17 cellular contexts compared by ENCODE assay signal in the genomic region with DNA sequence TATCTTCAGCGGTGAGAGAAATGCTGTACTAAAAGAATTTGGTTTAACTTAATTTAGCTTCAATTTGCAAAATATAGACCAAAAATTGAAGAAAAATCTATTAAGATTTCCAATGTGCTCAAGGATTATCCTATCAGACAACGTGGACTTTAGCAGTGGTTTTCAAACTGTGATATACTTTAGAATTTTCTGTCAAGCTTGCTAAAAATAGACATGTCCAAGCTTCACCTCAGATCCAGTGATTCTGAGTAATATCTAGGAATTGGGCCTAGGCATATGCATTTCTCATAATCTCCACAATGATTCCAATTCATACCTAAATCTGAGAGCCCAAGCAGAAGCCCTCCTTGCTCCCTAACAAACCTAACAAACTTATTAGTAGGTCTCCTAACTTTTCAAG. TPM values are rescaled to one million over a fixed set of nuclear protein-coding genes. Genes with fewer than 3 reads are reported as not detected.
DNase-seq lines count a peak whose midpoint lies in the region; ATAC-seq and TF ChIP-seq lines count a peak whose summit lies in the region.
"Had no signal": no experiment of that assay in that cellular context is flagged by ENCODE, and none has a peak within 500 bp of the region (broad histone marks: within the 10 kb centered on the region; RNA-seq: fewer than 3 reads in every experiment).

No MANE protein-coding gene starts in this region.

- no peaks in the 10 kb centered on the region for H3K27me3 Mint-ChIP-seq in CD4-positive, alpha-beta T cell
- H3K27me3 Mint-ChIP-seq: stimulated activated memory B cell treated with anti-CD40 and anti-IgM and Interleukin-4, amounts not matched to agents 10 μg/mL and 1 μg/mL and 100 μg/mL, for 72 hours had no signal

- H3K4me2 ChIP-seq in KMS-11 (peak overlapping the region; percentile 95; the same call in 1 of the 2 replicates), mammary epithelial cell (ENCODE audit: insufficient read depth, low read depth, low read length) (peak overlapping the region; percentile 80), osteoblast (ENCODE audit: insufficient read depth, low read length) (peak overlapping the region; percentile 95)

- H3K27ac Mint-ChIP-seq in CD4-positive, alpha-beta T cell, result peak overlapping the region; percentile 0

- intact Hi-C loops in CD4-positive, alpha-beta T cell (cut with DNase I, micrococcal nuclease), result loop anchor here (1.0 to 5.0 kb wide), 3 partner anchors 33 to 1187 kb away; no protein-coding TSS in a partner anchor
- intact Hi-C loops in mammary epithelial cell (cut with micrococcal nuclease), result loop anchor here (10.0 kb wide), 1 partner anchor 51 kb away; no protein-coding TSS in a partner anchor

- H3K4me3 ChIP-seq in KMS-11 (IDR thresholded peaks at IDR 0.05; ENCODE audit: insufficient read depth, low read depth, low read length), result no peak overlapping the region
- H3K4me3 ChIP-seq in mammary epithelial cell (replicated peaks in 1 of 3; ENCODE audit: insufficient read depth in 1 of 3, low read depth in 2 of 3, low read length in 3 of 3), result peak overlapping the region in 1 of 3 experiments; percentile 61
- no peak overlapping the region for H3K4me3 ChIP-seq in osteoblast (ENCODE audit: insufficient read depth, low read length)
- H3K4me3 ChIP-seq: SJSA1 had no signal

- no peaks in the 10 kb centered on the region for H3K9me3 Mint-ChIP-seq in CD4-positive, alpha-beta T cell
- H3K9me3 Mint-ChIP-seq: stimulated activated memory B cell treated with anti-CD40 and anti-IgM and Interleukin-4, amounts not matched to agents 10 μg/mL and 1 μg/mL and 100 μg/mL, for 72 hours had no signal

- H3K4me1 ChIP-seq in KMS-11 (ENCODE audit: low read depth, poor library complexity, severe bottlenecking), result peaks cover 59% of the 10 kb centered on the region
- H3K4me1 ChIP-seq in mammary epithelial cell (ENCODE audit: insufficient read depth, low read length), result peaks cover 4% of the 10 kb centered on the region
- peaks cover 18% of the 10 kb centered on the region for H3K4me1 ChIP-seq in osteoblast (ENCODE audit: insufficient read depth, low read length)

- no peak for TF ChIP-seq CTCF in CD4-positive, alpha-beta T cell (IDR thresholded peaks at IDR 0.05)
- no peak for TF ChIP-seq CTCF in KMS-11 (conservative IDR thresholded peaks at IDR 0.05; ENCODE audit: low read depth, low read length)
- TF ChIP-seq CTCF in mammary epithelial cell (conservative IDR thresholded peaks at IDR 0.05 in 1 of 2, IDR thresholded peaks at IDR 0.05 in 1 of 2; ENCODE audit: extremely low read depth in 1 of 2, insufficient read depth in 1 of 2, low read depth in 1 of 2, low read length in 2 of 2), result no peak
- no peak for TF ChIP-seq CTCF in osteoblast (IDR thresholded peaks at IDR 0.05; ENCODE audit: extremely low read depth, low read depth, low read length)

- H2AFZ ChIP-seq in KMS-11 (ENCODE audit: low read depth), result no peak overlapping the region
- no peak overlapping the region for H2AFZ ChIP-seq in mammary epithelial cell (ENCODE audit: low read depth, low read length)
- no peak overlapping the region for H2AFZ ChIP-seq in osteoblast (ENCODE audit: low read length)

- H3K9me3 ChIP-seq in CD4-positive, alpha-beta T cell (ENCODE audit: control insufficient read depth, low read length), result no peaks in the 10 kb centered on the region
- no peaks in the 10 kb centered on the region for H3K9me3 ChIP-seq in mammary epithelial cell (replicated peaks; ENCODE audit: insufficient read depth, low read length)
- H3K9me3 ChIP-seq in osteoblast (ENCODE audit: low read depth, low read length), result no peaks in the 10 kb centered on the region
- H3K9me3 ChIP-seq: esophagus squamous epithelium, SJSA1 had no signal

- H3K4me3 Mint-ChIP-seq in CD4-positive, alpha-beta T cell, result peak overlapping the region; percentile 49
- H3K4me3 Mint-ChIP-seq: stimulated activated memory B cell treated with anti-CD40 and anti-IgM and Interleukin-4, amounts not matched to agents 10 μg/mL and 1 μg/mL and 100 μg/mL, for 72 hours had no signal

- H4K20me1 ChIP-seq in KMS-11 (ENCODE audit: insufficient read depth), result peaks cover 41% of the 10 kb centered on the region
- H4K20me1 ChIP-seq in mammary epithelial cell (ENCODE audit: insufficient read depth, low read length), result peaks cover 2% of the 10 kb centered on the region
- H4K20me1 ChIP-seq in osteoblast (ENCODE audit: insufficient read depth, low read length), result peaks cover 69% of the 10 kb centered on the region

- POLR2A ChIA-PET in CD4-positive, alpha-beta T cell (lab: Charles Lee), result no interaction called here

- H3K36me3 ChIP-seq in KMS-11 (ENCODE audit: insufficient read depth) (no peaks in the 10 kb centered on the region), mammary epithelial cell (ENCODE audit: insufficient read depth, low read length) (no peaks in the 10 kb centered on the region), osteoblast (ENCODE audit: insufficient read depth, low read length) (no peaks in the 10 kb centered on the region)
- H3K36me3 ChIP-seq: esophagus squamous epithelium had no signal

- H3K27ac ChIP-seq in CD4-positive, alpha-beta T cell (ENCODE audit: low read depth, low read length), result no peak overlapping the region
- H3K27ac ChIP-seq in KMS-11, result no peak overlapping the region
- no peak overlapping the region for H3K27ac ChIP-seq in mammary epithelial cell (ENCODE audit: insufficient read depth, low read depth, low read length)
- no peak overlapping the region for H3K27ac ChIP-seq in osteoblast (ENCODE audit: low read depth, low read length)
- H3K27ac ChIP-seq: coronary artery, SJSA1 had no signal

- in situ Hi-C loops in mammary epithelial cell (cut with MboI; ENCODE audit: low sequenced_read_pairs in 2 of 2), result no loop called here

- H3K9ac ChIP-seq in KMS-11 (no peak overlapping the region), mammary epithelial cell (ENCODE audit: insufficient read depth, low read length) (no peak overlapping the region)

- H3K79me2 ChIP-seq in KMS-11 (ENCODE audit: insufficient read depth, low read depth) (peaks cover 77% of the 10 kb centered on the region), mammary epithelial cell (ENCODE audit: insufficient read depth, low read length) (peaks cover 90% of the 10 kb centered on the region), osteoblast (ENCODE audit: insufficient read depth, low read length) (peaks cover 77% of the 10 kb centered on the region)

- no TSS peak for BruUV-seq in mammary epithelial cell (replicated peaks; lab: Mats Ljungman, UMichigan)

- 100% methylated on average over 2 of the region's 2 CpGs for WGBS in mammary epithelial cell (ENCODE audit: low coverage, missing lambda C conversion rate)

- dilution Hi-C loops in mammary epithelial cell (cut with HindIII; ENCODE audit: low sequenced_read_pairs), result no loop called here

- H3K36me3 Mint-ChIP-seq in CD4-positive, alpha-beta T cell (ENCODE audit: low read depth), result peaks cover 17% of the 10 kb centered on the region
- H3K36me3 Mint-ChIP-seq: stimulated activated memory B cell treated with anti-CD40 and anti-IgM and Interleukin-4, amounts not matched to agents 10 μg/mL and 1 μg/mL and 100 μg/mL, for 72 hours had no signal

- ATAC-seq in CD4-positive, alpha-beta T cell (ENCODE audit: poor library complexity), result no peak
- no peak for ATAC-seq in HG03108 (IDR thresholded peaks at IDR 0.05; ENCODE audit: unreplicated experiment)
- ATAC-seq: stimulated activated memory B cell treated with anti-CD40 and anti-IgM and Interleukin-4, amounts not matched to agents 10 μg/mL and 1 μg/mL and 100 μg/mL, for 72 hours had no signal

- DNase-seq in CD4-positive, alpha-beta T cell, result no peak
- no peak for DNase-seq in mammary epithelial cell
- no peak for DNase-seq in osteoblast (ENCODE audit: insufficient read length, low spot score, missing footprints)
- no peak for DNase-seq in NCI-H2081 (lab: John Stamatoyannopoulos, UW)
- no peak for DNase-seq in NCI-H146 treated with DMSO at 0.1 percent for 48 hours (lab: John Stamatoyannopoulos, UW; ENCODE audit: unreplicated experiment)
- no peak for DNase-seq in hypothalamus (lab: John Stamatoyannopoulos, UW)
- DNase-seq: activated CD8-positive, alpha-beta memory T cell treated with anti-CD3 and anti-CD28 coated beads, Interleukin-2, amount 50 U/mL, for 48 hours; C1 segment of cervical spinal cord; esophagus squamous epithelium; GOT3; NCI-H2081 treated with DMSO at 0.1 percent for 48 hours; stimulated activated CD4-positive, alpha-beta T cell treated with anti-CD3 and anti-CD28 coated beads, Interleukin-4, amount 100 ng/mL, for 1 hour had no signal

- H3K4me1 Mint-ChIP-seq in CD4-positive, alpha-beta T cell (ENCODE audit: low read depth), result peaks cover 79% of the 10 kb centered on the region

- H3K27me3 ChIP-seq in CD4-positive, alpha-beta T cell (ENCODE audit: control insufficient read depth, insufficient read depth, low read length), result no peaks in the 10 kb centered on the region
- H3K27me3 ChIP-seq in KMS-11 (ENCODE audit: insufficient read depth, low read depth) (no peaks in the 10 kb centered on the region), mammary epithelial cell (ENCODE audit: insufficient read depth, low read length) (no peaks in the 10 kb centered on the region), osteoblast (ENCODE audit: insufficient read depth, low read length) (no peaks in the 10 kb centered on the region)
- H3K27me3 ChIP-seq: esophagus squamous epithelium, SJSA1 had no signal

- CTCF ChIA-PET in CD4-positive, alpha-beta T cell (lab: Charles Lee), result no interaction called here
- CTCF ChIA-PET in mammary epithelial cell (lab: Charles Lee; ENCODE audit: low non-redundant PET), result no interaction called here

RNA-seq across cellular contexts. Expression of gene WASL, which starts 3.4 kb away (rescaled TPM):
- total RNA-seq in CD4-positive, alpha-beta T cell, result 1 to 10 TPM; 8.6 to 9.3 TPM
- total RNA-seq in mammary epithelial cell (10 to 100 TPM; 26.3 to 45.6 TPM), osteoblast (23.2 and 24.5 TPM in 2 replicates)
- 13.2 TPM for polyA plus RNA-seq in mammary epithelial cell
- polyA minus RNA-seq in mammary epithelial cell, result 18.0 TPM
